1 cellular context compared by ENCODE assay signal in the genomic region with DNA sequence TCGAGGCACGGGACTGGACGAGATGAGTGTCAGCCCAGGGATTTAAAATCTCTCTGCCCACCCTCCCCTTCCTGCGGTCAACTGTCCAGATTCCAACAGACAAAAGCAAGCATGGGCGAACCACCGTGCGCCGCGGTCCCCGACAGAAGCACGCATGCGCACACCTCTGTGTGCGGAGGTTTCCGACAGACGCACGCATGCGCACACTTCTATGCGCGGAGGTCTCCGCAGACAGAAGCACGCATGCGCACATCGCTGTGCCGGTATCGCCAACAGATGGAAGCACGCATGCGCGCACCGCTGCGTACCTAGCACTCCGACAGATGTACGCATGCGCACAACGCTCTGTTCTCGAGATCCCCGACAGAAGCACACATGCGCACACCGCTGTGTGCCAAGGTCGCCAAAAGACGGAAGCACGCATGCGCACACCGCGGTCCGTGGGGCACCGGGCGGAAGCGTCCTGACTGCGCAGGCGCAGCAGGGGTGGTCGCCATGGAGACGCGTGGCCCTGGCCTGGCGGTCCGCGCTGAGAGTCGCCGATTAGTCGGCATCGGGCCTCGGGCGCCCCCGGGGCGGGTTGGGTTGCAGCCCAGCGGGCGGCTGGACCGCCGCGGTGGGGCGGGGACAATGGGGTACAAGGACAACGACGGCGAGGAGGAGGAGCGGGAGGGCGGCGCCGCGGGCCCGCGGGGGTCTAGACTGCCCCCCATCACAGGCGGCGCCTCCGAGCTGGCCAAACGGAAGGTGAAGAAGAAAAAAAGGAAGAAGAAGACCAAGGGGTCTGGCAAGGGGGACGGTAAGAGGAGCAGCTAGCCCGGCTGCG.
TF ChIP-seq lines count a peak whose summit lies in the region.

No MANE protein-coding gene starts in this region.

TF ChIP-seq in HepG2, 621 proteins besides CTCF, POLR2A, EP300 and RAD21 (continued from another document and continues in another):
- TF ChIP-seq SNAPC4 (CRISPR knock-in tag; IDR thresholded peaks at IDR 0.05) (no peak), NPAS2 (CRISPR knock-in tag; IDR thresholded peaks at IDR 0.05; ENCODE audit: borderline replicate concordance) (no peak), ZNF235 (CRISPR knock-in tag; IDR thresholded peaks at IDR 0.05; ENCODE audit: borderline replicate concordance) (no peak), ZNF101 (CRISPR knock-in tag; IDR thresholded peaks at IDR 0.05; ENCODE audit: borderline replicate concordance, low read depth) (no peak), ZNF639 (CRISPR knock-in tag; conservative IDR thresholded peaks at IDR 0.05) (no peak), ZSCAN31 (CRISPR knock-in tag; IDR thresholded peaks at IDR 0.05; ENCODE audit: low read depth) (no peak), ZBTB34 (CRISPR knock-in tag; IDR thresholded peaks at IDR 0.05) (no peak), TSC22D2 (CRISPR knock-in tag; IDR thresholded peaks at IDR 0.05; ENCODE audit: borderline replicate concordance) (no peak), ZNF574 (CRISPR knock-in tag; IDR thresholded peaks at IDR 0.05) (peak; percentile 58; the same call in 1 of the 2 replicates), CREM (IDR thresholded peaks at IDR 0.05) (no peak), CREM (CRISPR knock-in tag; IDR thresholded peaks at IDR 0.05) (no peak), HMGXB4 (CRISPR knock-in tag; IDR thresholded peaks at IDR 0.05; ENCODE audit: borderline replicate concordance in 1 of 2, low read depth in 1 of 2) (peak in 1 of 2 experiments; percentile 65; a peak in 1 of 4 replicates), ATF2 (CRISPR knock-in tag; IDR thresholded peaks at IDR 0.05) (no peak), ZXDC (CRISPR knock-in tag; IDR thresholded peaks at IDR 0.05) (no peak), XRCC5 (optimal IDR thresholded peaks at IDR 0.05; ENCODE audit: low read length) (peak; percentile 13), CERS6 (CRISPR knock-in tag; IDR thresholded peaks at IDR 0.05) (no peak), TRIM24 (CRISPR knock-in tag; IDR thresholded peaks at IDR 0.05) (no peak), ZBTB38 (CRISPR knock-in tag; IDR thresholded peaks at IDR 0.05) (peak; percentile 70; the same call in 1 of the 2 replicates), ZFP37 (CRISPR knock-in tag; IDR thresholded peaks at IDR 0.05; ENCODE audit: borderline replicate concordance) (no peak), SMARCE1 (IDR thresholded peaks at IDR 0.05; ENCODE audit: borderline replicate concordance) (no peak)
- TF ChIP-seq, protein P1, sequence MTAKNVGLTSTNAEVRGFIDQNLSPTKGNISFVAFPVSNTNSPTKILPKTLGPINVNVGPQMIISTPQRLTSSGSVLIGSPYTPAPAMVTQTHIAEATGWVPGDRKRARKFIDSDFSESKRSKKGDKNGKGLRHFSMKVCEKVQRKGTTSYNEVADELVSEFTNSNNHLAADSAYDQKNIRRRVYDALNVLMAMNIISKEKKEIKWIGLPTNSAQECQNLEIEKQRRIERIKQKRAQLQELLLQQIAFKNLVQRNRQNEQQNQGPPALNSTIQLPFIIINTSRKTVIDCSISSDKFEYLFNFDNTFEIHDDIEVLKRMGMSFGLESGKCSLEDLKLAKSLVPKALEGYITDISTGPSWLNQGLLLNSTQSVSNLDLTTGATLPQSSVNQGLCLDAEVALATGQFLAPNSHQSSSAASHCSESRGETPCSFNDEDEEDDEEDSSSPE (CRISPR knock-in tag; IDR thresholded peaks at IDR 0.05) = no peak
- TF ChIP-seq, protein P2, sequence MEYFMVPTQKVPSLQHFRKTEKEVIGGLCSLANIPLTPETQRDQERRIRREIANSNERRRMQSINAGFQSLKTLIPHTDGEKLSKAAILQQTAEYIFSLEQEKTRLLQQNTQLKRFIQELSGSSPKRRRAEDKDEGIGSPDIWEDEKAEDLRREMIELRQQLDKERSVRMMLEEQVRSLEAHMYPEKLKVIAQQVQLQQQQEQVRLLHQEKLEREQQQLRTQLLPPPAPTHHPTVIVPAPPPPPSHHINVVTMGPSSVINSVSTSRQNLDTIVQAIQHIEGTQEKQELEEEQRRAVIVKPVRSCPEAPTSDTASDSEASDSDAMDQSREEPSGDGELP (IDR thresholded peaks at IDR 0.05; ENCODE audit: borderline replicate concordance, low read depth) = no peak
